Comparison of ENCODE assay signal across 17 cellular contexts in genomic region chr3:126854666-126855065, GRCh38.
DNase-seq lines count a peak whose midpoint lies in the region; ATAC-seq and TF ChIP-seq lines count a peak whose summit lies in the region.
"Had no signal": no experiment of that assay in that cellular context is flagged by ENCODE, and none has a peak within 500 bp of the region (broad histone marks: within the 10 kb centered on the region; RNA-seq: fewer than 3 reads in every experiment).

No MANE protein-coding gene starts in this region.

- H3K4me1 ChIP-seq in GM23338 (ENCODE audit: insufficient read depth) (peaks cover 34% of the 10 kb centered on the region), sigmoid colon (peaks cover 0 to 16% (median 12%) of the 10 kb centered on the region in 4 donors)

- no peak overlapping the region for H2AFZ ChIP-seq in GM23338

- H3K27ac ChIP-seq in GM23338 (ENCODE audit: low read depth) (no peak overlapping the region), coronary artery (no peak overlapping the region), sigmoid colon (no peak overlapping the region)
- H3K27ac ChIP-seq: 22Rv1, C4-2B had no signal

- H3K4me1 Mint-ChIP-seq in activated CD8-positive, alpha-beta memory T cell treated with anti-CD3 and anti-CD28 coated beads, Interleukin-2, amount 10 ng/mL, durations not matched to agents 7 days and 5 days, result no peaks in the 10 kb centered on the region
- H3K4me1 Mint-ChIP-seq in GM23338, result peaks cover 66% of the 10 kb centered on the region

- H3K79me2 ChIP-seq in GM23338 (replicated peaks; ENCODE audit: insufficient read depth), result no peaks in the 10 kb centered on the region; the same call in 1 of the 2 replicates

- H3K36me3 ChIP-seq in GM23338 (ENCODE audit: insufficient read depth) (no peaks in the 10 kb centered on the region), sigmoid colon (no peaks in the 10 kb centered on the region)

- intact Hi-C loops in sigmoid colon (cut with DNase I), result no loop called here

- H3K4me3 ChIP-seq in GM23338 (no peak overlapping the region), coronary artery (no peak overlapping the region), sigmoid colon (no peak overlapping the region)
- H3K4me3 ChIP-seq: A549 had no signal

- DNase-seq in activated CD8-positive, alpha-beta memory T cell treated with anti-CD3 and anti-CD28 coated beads, Interleukin-2, amount 10 ng/mL, durations not matched to agents 7 days and 5 days, result peak; percentile 27
- no peak for DNase-seq in activated CD8-positive, alpha-beta memory T cell treated with anti-CD3 and anti-CD28 coated beads, Interleukin-2, amount 50 U/mL, for 4 hours
- no peak for DNase-seq in GM23338 (ENCODE audit: low spot score)
- DNase-seq in coronary artery (ENCODE audit: low spot score), result peak; percentile 36
- peak; percentile 49 for DNase-seq in sigmoid colon
- DNase-seq in stimulated activated CD4-positive, alpha-beta T cell treated with anti-CD3 and anti-CD28 coated beads, Interleukin-4, amount 100 ng/mL, for 4 hours, result no peak
- DNase-seq in NCI-H2227 treated with DMSO at 0.1 percent for 48 hours (lab: John Stamatoyannopoulos, UW), result no peak
- DNase-seq in T-helper 2 cell, result no peak
- DNase-seq: AML-193; Caco-2; CD4-positive, alpha-beta T cell; GOT3; H9 had no signal

- ATAC-seq in activated CD8-positive, alpha-beta memory T cell treated with anti-CD3 and anti-CD28 coated beads, Interleukin-2, amount 10 ng/mL, durations not matched to agents 7 days and 5 days, result no peak
- no peak for ATAC-seq in GM23338
- ATAC-seq: A549, HepG2 had no signal

- H3K27ac Mint-ChIP-seq in activated CD8-positive, alpha-beta memory T cell treated with anti-CD3 and anti-CD28 coated beads, Interleukin-2, amount 10 ng/mL, durations not matched to agents 7 days and 5 days, result no peak overlapping the region
- 0 out of 2 replicates have a peak overlapping the region, but pooled peaks have one; percentile 59 for H3K27ac Mint-ChIP-seq in GM23338
- H3K27ac Mint-ChIP-seq: CD4-positive, alpha-beta T cell had no signal

- TF ChIP-seq POLR2A in sigmoid colon (IDR thresholded peaks at IDR 0.05), result no peak

- no peaks in the 10 kb centered on the region for H3K9me3 ChIP-seq in sigmoid colon
- H3K9me3 ChIP-seq: A549, Caco-2 had no signal

- peaks cover 3% of the 10 kb centered on the region for H3K9me2 ChIP-seq in GM23338 (ENCODE audit: insufficient read depth)

- no peaks in the 10 kb centered on the region for H3K27me3 Mint-ChIP-seq in activated CD8-positive, alpha-beta memory T cell treated with anti-CD3 and anti-CD28 coated beads, Interleukin-2, amount 10 ng/mL, durations not matched to agents 7 days and 5 days
- H3K27me3 Mint-ChIP-seq in GM23338 (ENCODE audit: insufficient read depth, low read depth, poor library complexity), result peaks cover 4% of the 10 kb centered on the region
- H3K27me3 Mint-ChIP-seq: CD4-positive, alpha-beta T cell had no signal

- CTCF ChIA-PET in activated CD8-positive, alpha-beta memory T cell treated with anti-CD3 and anti-CD28 coated beads, Interleukin-2, amount 10 ng/mL, durations not matched to agents 7 days and 5 days (lab: Charles Lee), result no interaction called here

- WGBS in sigmoid colon, 2 donors, result 91 to 95% methylated on average over 5 of the region's 5 CpGs

- H3F3A ChIP-seq in GM23338 (replicated peaks; ENCODE audit: low read depth), result peaks cover 9% of the 10 kb centered on the region; the same call in 1 of the 2 replicates

- TF ChIP-seq EP300 in sigmoid colon (IDR thresholded peaks at IDR 0.05), result no peak

- H3K36me3 Mint-ChIP-seq in activated CD8-positive, alpha-beta memory T cell treated with anti-CD3 and anti-CD28 coated beads, Interleukin-2, amount 10 ng/mL, durations not matched to agents 7 days and 5 days, result no peaks in the 10 kb centered on the region
- peaks cover 5% of the 10 kb centered on the region; the same call in 2 of the 3 replicates for H3K36me3 Mint-ChIP-seq in GM23338 (ENCODE audit: low read depth)

- no peak overlapping the region for H3K4me2 ChIP-seq in GM23338
- H3K4me2 ChIP-seq: A549 had no signal

- no peaks in the 10 kb centered on the region for H4K20me1 ChIP-seq in GM23338 (replicated peaks; ENCODE audit: insufficient read depth)

- TF ChIP-seq CTCF in GM23338 (conservative IDR thresholded peaks at IDR 0.05; ENCODE audit: low read depth in 2 of 2) (no peak), coronary artery (IDR thresholded peaks at IDR 0.05) (no peak), sigmoid colon (IDR thresholded peaks at IDR 0.05) (no peak)

- H3K4me3 Mint-ChIP-seq in activated CD8-positive, alpha-beta memory T cell treated with anti-CD3 and anti-CD28 coated beads, Interleukin-2, amount 10 ng/mL, durations not matched to agents 7 days and 5 days, result no peak overlapping the region
- H3K4me3 Mint-ChIP-seq in GM23338, result no peak overlapping the region
- H3K4me3 Mint-ChIP-seq: CD4-positive, alpha-beta T cell; H9 had no signal

- H3K27me3 ChIP-seq in GM23338 (ENCODE audit: insufficient read depth) (no peaks in the 10 kb centered on the region), sigmoid colon (no peaks in the 10 kb centered on the region)

- no peaks in the 10 kb centered on the region for H3K9me3 Mint-ChIP-seq in activated CD8-positive, alpha-beta memory T cell treated with anti-CD3 and anti-CD28 coated beads, Interleukin-2, amount 10 ng/mL, durations not matched to agents 7 days and 5 days (ENCODE audit: low read depth)
- no peaks in the 10 kb centered on the region for H3K9me3 Mint-ChIP-seq in GM23338
- H3K9me3 Mint-ChIP-seq: CD4-positive, alpha-beta T cell; H9 had no signal

TF ChIP-seq in GM23338, 12 proteins besides CTCF, POLR2A, EP300 and RAD21 (continues in another document):
- TF ChIP-seq EZH2phosphoT487 (IDR thresholded peaks at IDR 0.05; ENCODE audit: unreplicated experiment) (no peak), ZNF462 (CRISPR knock-in tag; IDR thresholded peaks at IDR 0.05) (no peak), ETS1 (IDR thresholded peaks at IDR 0.05) (no peak), POLR2AphosphoS5 (IDR thresholded peaks at IDR 0.05; ENCODE audit: low read depth) (no peak)

Comparison
In these comparisons a context has a peak if more than half of its experiments do, and no peak if none do; other contexts are left out.
1. DNase-seq: peak in activated CD8-positive, alpha-beta memory T cell treated with anti-CD3 and anti-CD28 coated beads, Interleukin-2, amount 10 ng/mL, durations not matched to agents 7 days and 5 days (single experiment), coronary artery (single experiment) and sigmoid colon (single experiment); none in activated CD8-positive, alpha-beta memory T cell treated with anti-CD3 and anti-CD28 coated beads, Interleukin-2, amount 50 U/mL, for 4 hours (single experiment), GM23338 (single experiment), stimulated activated CD4-positive, alpha-beta T cell treated with anti-CD3 and anti-CD28 coated beads, Interleukin-4, amount 100 ng/mL, for 4 hours (0 of 2), NCI-H2227 treated with DMSO at 0.1 percent for 48 hours (single experiment) and T-helper 2 cell (0 of 5).